26 cellular contexts compared by ENCODE assay signal in the genomic region with DNA sequence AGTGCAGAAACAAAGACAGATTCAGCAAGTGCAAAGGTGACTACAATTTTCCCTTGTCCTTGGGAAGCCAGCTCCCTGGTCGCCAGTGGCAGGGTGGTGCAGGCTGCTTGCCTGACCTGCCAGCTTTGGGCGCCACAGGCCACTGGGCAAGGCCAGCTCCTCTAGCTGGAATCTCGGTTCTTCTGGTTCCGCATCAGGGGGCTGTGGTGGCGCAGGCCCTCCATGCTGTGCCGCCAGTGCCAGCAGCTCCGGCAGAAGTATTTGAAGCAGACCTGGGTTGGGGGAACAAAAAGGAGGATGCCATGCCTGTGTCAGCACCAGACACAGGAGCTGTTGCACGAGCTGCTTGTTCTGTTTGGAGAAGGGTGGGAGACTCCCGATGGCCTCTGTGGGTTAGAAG. TPM values are rescaled to one million over a fixed set of nuclear protein-coding genes. Genes with fewer than 3 reads are reported as not detected.
DNase-seq lines count a peak whose midpoint lies in the region; ATAC-seq, FAIRE-seq and TF ChIP-seq lines count a peak whose summit lies in the region.
"Had no signal": no experiment of that assay in that cellular context is flagged by ENCODE, and none has a peak within 500 bp of the region (broad histone marks: within the 10 kb centered on the region; RNA-seq: fewer than 3 reads in every experiment).

No MANE protein-coding gene starts in this region.

- no peak for FAIRE-seq in K562 (lab: Jason Lieb, UNC)
- FAIRE-seq: A549, D721Med, GM12892, H54 had no signal

- ATAC-seq in K562 = no peak
- ATAC-seq: A549, GM23338 had no signal

- H3K4me3 Mint-ChIP-seq in dendritic cell treated with granulocyte-macrophage colony-stimulating factor and Interleukin-4, amounts not matched to agents 40 ng/mL and 50 ng/mL, for 4 days = no peak overlapping the region
- H3K4me3 Mint-ChIP-seq: CD4-positive, alpha-beta T cell; GM23338; HFFc6 had no signal

- no peaks in the 10 kb centered on the region for H3K9me1 ChIP-seq in K562 (ENCODE audit: control insufficient read depth, insufficient read depth, low read length)

- H3K27me3 Mint-ChIP-seq in dendritic cell treated with granulocyte-macrophage colony-stimulating factor and Interleukin-4, amounts not matched to agents 40 ng/mL and 50 ng/mL, for 4 days = peaks cover 8% of the 10 kb centered on the region

- peaks cover 64% of the 10 kb centered on the region for H3K4me1 Mint-ChIP-seq in dendritic cell treated with granulocyte-macrophage colony-stimulating factor and Interleukin-4, amounts not matched to agents 40 ng/mL and 50 ng/mL, for 4 days (ENCODE audit: low read depth)

- CTCF ChIA-PET in K562 (lab: Yijun Ruan, JAX; ENCODE audit: low intra/inter-chr PET ratio) = no interaction called here

- H3K4me1 ChIP-seq in K562 (replicated peaks in 1 of 2; ENCODE audit: control insufficient read depth in 2 of 2, insufficient read depth in 2 of 2, low read length in 2 of 2) (peaks cover 15 to 18% of the 10 kb centered on the region in 2 experiments), osteoblast (ENCODE audit: insufficient read depth, low read length) (peaks cover 19% of the 10 kb centered on the region)
- H3K4me1 ChIP-seq: BE2C, HAP-1 had no signal

- peaks cover 18% of the 10 kb centered on the region for H3K79me2 ChIP-seq in K562 (ENCODE audit: control insufficient read depth, insufficient read depth, low read length)
- peaks cover 17% of the 10 kb centered on the region for H3K79me2 ChIP-seq in osteoblast (ENCODE audit: insufficient read depth, low read length)

- no peaks in the 10 kb centered on the region for H3K9me3 Mint-ChIP-seq in dendritic cell treated with granulocyte-macrophage colony-stimulating factor and Interleukin-4, amounts not matched to agents 40 ng/mL and 50 ng/mL, for 4 days
- H3K9me3 Mint-ChIP-seq: CD14-positive monocyte; CD4-positive, alpha-beta T cell; CD8-positive, alpha-beta memory T cell; HFFc6 had no signal

- no peak for TF ChIP-seq RAD21 in K562 (CRISPR knock-in tag; conservative IDR thresholded peaks at IDR 0.05 in 1 of 2, IDR thresholded peaks at IDR 0.05 in 1 of 2)

- no peaks in the 10 kb centered on the region for H3K27me3 ChIP-seq in K562 (ENCODE audit: control insufficient read depth in 2 of 2, insufficient read depth in 2 of 2, low read length in 2 of 2)
- no peaks in the 10 kb centered on the region for H3K27me3 ChIP-seq in osteoblast (ENCODE audit: insufficient read depth, low read length)
- H3K27me3 ChIP-seq: BE2C; BLaER1 treated with 17β-estradiol and CSF1 and Interleukin-3, amounts not matched to agents 10 nM and 100 nM had no signal

- peaks cover 20% of the 10 kb centered on the region for H3K36me3 Mint-ChIP-seq in dendritic cell treated with granulocyte-macrophage colony-stimulating factor and Interleukin-4, amounts not matched to agents 40 ng/mL and 50 ng/mL, for 4 days (ENCODE audit: low read depth)
- H3K36me3 Mint-ChIP-seq: CD14-positive monocyte had no signal

- peak overlapping the region; percentile 48 for H3K27ac Mint-ChIP-seq in dendritic cell treated with granulocyte-macrophage colony-stimulating factor and Interleukin-4, amounts not matched to agents 40 ng/mL and 50 ng/mL, for 4 days
- H3K27ac Mint-ChIP-seq: CD14-positive monocyte; CD4-positive, alpha-beta T cell; GM23338; HFFc6 had no signal

- intact Hi-C loops in K562 (cut with micrococcal nuclease) = no loop called here
- intact Hi-C loops in dendritic cell treated with granulocyte-macrophage colony-stimulating factor and Interleukin-4, amounts not matched to agents 40 ng/mL and 50 ng/mL, for 4 days (cut with micrococcal nuclease) = loop anchor here (10.0 kb wide), 3 partner anchors 210 to 500 kb away; partner anchors contain the start of genes FSD2, MEX3B and WHAMM

- H3K9me3 ChIP-seq in K562 (replicated peaks; ENCODE audit: control insufficient read depth, insufficient read depth, low read depth, low read length) = no peaks in the 10 kb centered on the region
- H3K9me3 ChIP-seq in osteoblast (ENCODE audit: low read depth, low read length) = no peaks in the 10 kb centered on the region
- H3K9me3 ChIP-seq: A549; BE2C; BLaER1 treated with 17β-estradiol and CSF1 and Interleukin-3, amounts not matched to agents 10 nM and 100 nM; HAP-1 had no signal

- TF ChIP-seq EP300 in K562 (IDR thresholded peaks at IDR 0.05; ENCODE audit: low read length) = no peak

- no peak overlapping the region for H3K4me2 ChIP-seq in K562 (ENCODE audit: insufficient read depth, low read length)
- no peak overlapping the region for H3K4me2 ChIP-seq in osteoblast (ENCODE audit: insufficient read depth, low read length)
- H3K4me2 ChIP-seq: A549; BLaER1 treated with 17β-estradiol and CSF1 and Interleukin-3, amounts not matched to agents 10 nM and 100 nM had no signal

- no peak overlapping the region for H3K9ac ChIP-seq in K562 (ENCODE audit: insufficient read depth in 1 of 2, low read depth in 2 of 2, low read length in 2 of 2)
- H3K9ac ChIP-seq: BLaER1 treated with 17β-estradiol and CSF1 and Interleukin-3, amounts not matched to agents 10 nM and 100 nM had no signal

- H3K27ac ChIP-seq in K562 (ENCODE audit: extremely low read depth, low read depth, low read length) (no peak overlapping the region), osteoblast (ENCODE audit: low read depth, low read length) (no peak overlapping the region)
- H3K27ac ChIP-seq: A549; BLaER1 treated with 17β-estradiol and CSF1 and Interleukin-3, amounts not matched to agents 10 nM and 100 nM had no signal

- no peak overlapping the region for H2AFZ ChIP-seq in K562 (ENCODE audit: low read depth, low read length)
- no peak overlapping the region for H2AFZ ChIP-seq in osteoblast (ENCODE audit: low read length)
- H2AFZ ChIP-seq: GM23338 had no signal

- peaks cover 6% of the 10 kb centered on the region for H4K20me1 ChIP-seq in K562 (replicated peaks; ENCODE audit: control insufficient read depth, insufficient read depth, low read length)
- H4K20me1 ChIP-seq in osteoblast (ENCODE audit: insufficient read depth, low read length) = peaks cover 8% of the 10 kb centered on the region

- H3K4me3 ChIP-seq in K562 (no peak overlapping the region), osteoblast (ENCODE audit: insufficient read depth, low read length) (no peak overlapping the region)
- H3K4me3 ChIP-seq: A549; BLaER1 treated with 17β-estradiol and CSF1 and Interleukin-3, amounts not matched to agents 10 nM and 100 nM; GM23338; HAP-1 had no signal

- TF ChIP-seq POLR2A in K562 (conservative IDR thresholded peaks at IDR 0.05) = no peak

- H3K36me3 ChIP-seq in K562 (ENCODE audit: control insufficient read depth, insufficient read depth, low read length) (peaks cover 56% of the 10 kb centered on the region; the same call in 2 of the 3 replicates), osteoblast (ENCODE audit: insufficient read depth, low read length) (no peaks in the 10 kb centered on the region)

- TF ChIP-seq CTCF in K562 (IDR thresholded peaks at IDR 0.05 in 2 of 3, conservative IDR thresholded peaks at IDR 0.05 in 1 of 3; ENCODE audit: insufficient read depth in 2 of 3, low read depth in 1 of 3, low read length in 3 of 3) = no peak
- no peak for TF ChIP-seq CTCF in osteoblast (IDR thresholded peaks at IDR 0.05; ENCODE audit: extremely low read depth, low read depth, low read length)

- POLR2A ChIA-PET in K562 (lab: Yijun Ruan, JAX) = interaction anchor here (0.7 to 8.9 kb wide), 2 partner anchors 12 to 206 kb away, joined by 3 to 95 read pairs; no protein-coding TSS in a partner anchor

- in situ Hi-C loops in K562 (cut with MboI) = no loop called here

- BruUV-seq in K562 (replicated peaks; lab: Mats Ljungman, UMichigan) = no TSS peak

- 80% methylated on average over 9 of the region's 9 CpGs for WGBS in K562 (ENCODE audit: insufficient coverage, low coverage, missing lambda C conversion rate)

- DNase-seq in K562 (ENCODE audit: extremely low read depth in 1 of 4, low spot score in 3 of 4) (no peak), islet precursor cell (peak; percentile 50), osteoblast (ENCODE audit: insufficient read length, low spot score, missing footprints) (peak; percentile 52), dermis blood vessel endothelial cell (no peak), DMS 273 treated with DMSO at 0.1 percent for 48 hours (lab: John Stamatoyannopoulos, UW) (no peak), HT-29 (ENCODE audit: low spot score) (no peak)
- no peak for DNase-seq in activated CD8-positive, alpha-beta memory T cell treated with anti-CD3 and anti-CD28 coated beads, Interleukin-2, amount 50 U/mL, for 48 hours
- DNase-seq: 8988T; ACHN; AML-193; BE2C; CD4-positive, alpha-beta T cell; CD8-positive, alpha-beta memory T cell; DMS53; DMS79 treated with DMSO at 0.1 percent for 48 hours; GF-D8; HFFc6 had no signal

RNA-seq across cellular contexts. Expression of gene RPS17, which starts 4.2 kb away (rescaled TPM):
- total RNA-seq in K562 (2011; cell fraction: chromatin; rRNA removed; ENCODE audit: low replicate concordance) = 288 and 405 TPM in 2 replicates
- total RNA-seq in K562 (2011; cell fraction: nucleolus; rRNA removed) = 802 and 812 TPM in 2 replicates
- total RNA-seq in K562 (2011; cell fraction: nucleoplasm; rRNA removed) = 889 and 1,793 TPM in 2 replicates
- 4,669 and 6,363 TPM in 2 replicates for total RNA-seq in K562 (2014; rRNA removed)
- total RNA-seq in K562 (2014; rRNA removed; fragmentation: Illumina TruSeq; extraction: Trizol) = 4,513 and 5,229 TPM in 2 replicates
- total RNA-seq in K562 (2015; rRNA removed; fragmentation: Illumina TruSeq; extraction: Trizol) = 5,690 and 6,000 TPM in 2 replicates
- 2,376 and 2,708 TPM in 2 replicates for total RNA-seq in K562 (2021)
- 5,062 and 5,477 TPM in 2 replicates for polyA plus RNA-seq in K562 (2011; rRNA removed)
- 3,204 and 5,121 TPM in 2 replicates for polyA plus RNA-seq in K562 (2011; cell fraction: cytosol; rRNA removed)
- 1,138 and 2,084 TPM in 2 replicates for polyA plus RNA-seq in K562 (2011; cell fraction: nucleus; rRNA removed)
- 4,007 and 4,409 TPM in 2 replicates for polyA plus RNA-seq in K562 (2012)
- 2,686 and 3,105 TPM in 2 replicates for polyA plus RNA-seq in K562 (2014; fragmentation: Illumina TruSeq; extraction: Trizol)
- 1,000 to 10,000 TPM; 1,988 to 2,233 TPM for polyA plus RNA-seq in K562 (2014; fragmentation: Nextera tagmentation; extraction: Ambion mirVana)
- polyA plus RNA-seq in K562 (2014; rRNA removed) = 6,515 and 6,851 TPM in 2 replicates
- polyA minus RNA-seq in K562 (2011; rRNA and poly(A)+ RNA removed) = 1,664 and 1,697 TPM in 2 replicates
- 653 and 953 TPM in 2 replicates for polyA minus RNA-seq in K562 (2011; cell fraction: cytosol; rRNA and poly(A)+ RNA removed)
- 297 and 420 TPM in 2 replicates for polyA minus RNA-seq in K562 (2011; cell fraction: nucleus; rRNA and poly(A)+ RNA removed)
- total RNA-seq in osteoblast = 1,188 and 1,195 TPM in 2 replicates
- 931 and 1,215 TPM in 2 replicates for total RNA-seq in dermis blood vessel endothelial cell
- total RNA-seq in HT-29 (2014; rRNA removed; shearing (Covaris generic)) = 3,753 and 4,531 TPM in 2 replicates

Comparison
In these comparisons a context has a peak if more than half of its experiments do, and no peak if none do; other contexts are left out.
1. DNase-seq: peak in islet precursor cell (single experiment) and osteoblast (single experiment); none in K562 (0 of 4), dermis blood vessel endothelial cell (single experiment), activated CD8-positive, alpha-beta memory T cell treated with anti-CD3 and anti-CD28 coated beads, Interleukin-2, amount 50 U/mL, for 48 hours (single experiment), DMS 273 treated with DMSO at 0.1 percent for 48 hours (single experiment) and HT-29 (single experiment).